In the genomic region with DNA sequence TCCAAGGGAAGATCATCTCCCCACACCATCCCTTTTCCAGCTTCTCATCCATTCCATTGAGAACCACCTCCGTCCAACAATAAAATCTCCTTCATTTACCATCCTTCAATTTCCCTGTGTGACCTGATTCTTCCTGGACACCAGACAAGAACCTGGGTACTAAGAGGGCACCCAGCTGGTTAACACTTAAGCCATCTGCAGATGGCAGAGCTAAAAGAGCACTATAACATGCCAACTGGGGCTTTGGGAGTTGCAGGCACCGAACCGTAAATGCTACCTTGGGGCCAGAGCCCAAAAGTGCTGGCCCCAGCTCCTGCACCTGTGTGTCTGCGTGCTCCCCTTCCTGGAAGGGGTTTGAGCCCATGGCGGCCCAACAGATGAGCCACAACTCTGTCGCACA, we compare ENCODE assay signal across 16 cellular contexts.
DNase-seq lines count a peak whose midpoint lies in the region.
"Had no signal": no experiment of that assay in that cellular context is flagged by ENCODE, and none has a peak within 500 bp of the region (broad histone marks: within the 10 kb centered on the region; RNA-seq: fewer than 3 reads in every experiment).

No MANE protein-coding gene starts in this region.

- H3K4me1 ChIP-seq in BLaER1 (peaks cover 8% of the 10 kb centered on the region), mesendoderm (ENCODE audit: control insufficient read depth, low read depth, low read length) (no peaks in the 10 kb centered on the region)

- H2BK5ac ChIP-seq in mesendoderm (ENCODE audit: low read length), result no peak overlapping the region

- H3K23ac ChIP-seq in mesendoderm (ENCODE audit: low read length), result no peak overlapping the region

- no peak overlapping the region for H3K4ac ChIP-seq in mesendoderm (ENCODE audit: low read depth, low read length)

- H3K4me2 ChIP-seq in BLaER1, result peak overlapping the region; percentile 14; the same call in 1 of the 2 replicates
- H3K4me2 ChIP-seq in mesendoderm (ENCODE audit: low read length), result no peak overlapping the region

- no peaks in the 10 kb centered on the region for H3K79me1 ChIP-seq in mesendoderm (ENCODE audit: low read length)

- H3K79me2 ChIP-seq in mesendoderm (ENCODE audit: control insufficient read depth, insufficient read depth, low read length), result no peaks in the 10 kb centered on the region

- WGBS in mesendoderm (ENCODE audit: extremely low coverage, insufficient coverage, low lambda C conversion rate), result no CpG with 5 or more reads among the region's 6 CpGs

- H3K9ac ChIP-seq in BLaER1 (no peak overlapping the region), mesendoderm (ENCODE audit: low read length) (no peak overlapping the region)
- H3K9ac ChIP-seq: GM23248 had no signal

- no peaks in the 10 kb centered on the region for H4K20me1 ChIP-seq in BLaER1

- H3K27ac ChIP-seq in BLaER1 (no peak overlapping the region), mesendoderm (ENCODE audit: low read depth, low read length) (no peak overlapping the region)
- H3K27ac ChIP-seq: C4-2B, GM23248 had no signal

- H4K5ac ChIP-seq in mesendoderm (ENCODE audit: low read length), result no peak overlapping the region

- H3K27me3 ChIP-seq in BLaER1, result no peaks in the 10 kb centered on the region
- no peaks in the 10 kb centered on the region for H3K27me3 ChIP-seq in mesendoderm (ENCODE audit: insufficient read depth, low read length, poor library complexity)

- no peak overlapping the region for H4K8ac ChIP-seq in mesendoderm (ENCODE audit: low read depth, low read length)

- no peak overlapping the region for H2BK15ac ChIP-seq in mesendoderm (replicated peaks; ENCODE audit: low read depth)

- no peak overlapping the region for H2AK5ac ChIP-seq in mesendoderm (ENCODE audit: low read length)

- H3K18ac ChIP-seq in mesendoderm (ENCODE audit: low read length), result no peak overlapping the region

- H3K36me3 ChIP-seq in BLaER1, result no peaks in the 10 kb centered on the region
- H3K36me3 ChIP-seq in mesendoderm (ENCODE audit: control insufficient read depth, insufficient read depth, low read length), result no peaks in the 10 kb centered on the region

- no peak overlapping the region for H3K56ac ChIP-seq in mesendoderm (ENCODE audit: low read length)

- H3K4me3 ChIP-seq in BLaER1 (no peak overlapping the region), mesendoderm (ENCODE audit: low read length) (no peak overlapping the region)
- H3K4me3 ChIP-seq: GM12878, GM23248 had no signal

- in situ Hi-C loops in G401 (cut with HindIII; ENCODE audit: low sequenced_read_pairs), result no loop called here

- no peaks in the 10 kb centered on the region for H3K9me3 ChIP-seq in BLaER1

- DNase-seq in G401 (ENCODE audit: low spot score) (peak; percentile 78), cerebellum (ENCODE audit: low spot score) (peak; percentile 4), NCI-H1105 (lab: John Stamatoyannopoulos, UW) (no peak), mesendoderm (no peak), NCI-H774 (lab: John Stamatoyannopoulos, UW) (no peak)
- DNase-seq: CD4-positive, CD25-positive, alpha-beta regulatory T cell; CD8-positive, alpha-beta T cell; DMS153; DND-41; GDM1; GM23248; H7; HCEC 1CT had no signal

- no peak overlapping the region for H2BK120ac ChIP-seq in mesendoderm (ENCODE audit: low read depth, low read length)

Comparison
In these comparisons a context has a peak if more than half of its experiments do, and no peak if none do; other contexts are left out.
1. DNase-seq: peak in G401 (single experiment) and cerebellum (single experiment); none in NCI-H1105 (single experiment), mesendoderm (single experiment) and NCI-H774 (single experiment).